Comparison of ENCODE assay signal across 17 cellular contexts in the genomic region with DNA sequence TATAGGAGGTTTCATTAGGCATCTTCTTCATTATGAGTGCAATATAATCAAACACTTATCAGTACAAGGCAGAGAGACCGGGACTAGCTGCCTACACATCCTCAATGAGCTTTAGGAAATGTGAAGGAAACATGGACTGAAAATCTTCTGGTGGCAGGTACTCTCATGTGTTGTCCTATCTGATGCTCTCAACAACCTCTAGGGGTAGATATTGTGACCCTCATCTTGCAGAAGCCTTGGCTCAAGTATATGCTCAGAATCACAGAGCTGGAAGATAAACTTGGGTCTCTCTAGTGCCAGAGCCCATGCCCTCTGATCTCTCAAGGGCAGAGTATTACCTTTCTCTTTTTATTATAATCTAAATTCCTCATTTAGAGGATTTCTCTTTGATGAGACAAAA.
A peak's percentile ranks its signal among the peaks of the same experiment; 100 is the strongest.
DNase-seq lines count a peak whose midpoint lies in the region; FAIRE-seq and TF ChIP-seq lines count a peak whose summit lies in the region.
"Had no signal": no experiment of that assay in that cellular context is flagged by ENCODE, and none has a peak within 500 bp of the region (broad histone marks: within the 10 kb centered on the region; RNA-seq: fewer than 3 reads in every experiment).

No MANE protein-coding gene starts in this region.

- intact Hi-C loops in transverse colon (cut with DNase I; ENCODE audit: low total_unique reads): no loop called here

- H3K4me1 ChIP-seq in transverse colon: no peaks in the 10 kb centered on the region

- FAIRE-seq in RCC 7860 (lab: Jason Lieb, UNC): no peak

- H3K36me3 ChIP-seq in transverse colon: peaks cover 0 to 29% (median 10%) of the 10 kb centered on the region in 4 donors

- in situ Hi-C loops in transverse colon (cut with MboI; ENCODE audit: low pct_ligation_motif_present in 1 of 4, low pct_unique_long_range_greater_than_20kb in 1 of 4, low sequenced_read_pairs in 3 of 4): loop anchor here in 1 of 4 donors (25.0 kb wide), 1 partner anchor 557 kb away; no protein-coding TSS in a partner anchor

- no peak for TF ChIP-seq POLR2A in transverse colon (IDR thresholded peaks at IDR 0.05)

- TF ChIP-seq CTCF in GM12873 (IDR thresholded peaks at IDR 0.05; ENCODE audit: insufficient read depth, low read depth, low read length, missing control alignments) (peak; percentile 2), VCaP (conservative IDR thresholded peaks at IDR 0.05) (0 out of 2 replicates have a peak, but pooled peaks have one; percentile 8), transverse colon (IDR thresholded peaks at IDR 0.05) (no peak)

- DNase-seq in NAMALWA (ENCODE audit: low spot score) (peak; percentile 20), iPS-NIHi7 (ENCODE audit: extremely low spot score) (peak; percentile 23), NCI-H1930 (lab: John Stamatoyannopoulos, UW) (no peak), RCC 7860 (ENCODE audit: low spot score) (no peak), transverse colon (no peak)
- DNase-seq: AML-193, DMS79, Karpas-422, MM.1S, NCI-H1092 treated with DMSO at 0.1 percent for 48 hours, NCI-H2227 treated with DMSO at 0.1 percent for 48 hours, NCI-H510A treated with DMSO at 0.1 percent for 48 hours, NCI-H82, PC-3 had no signal

- no peaks in the 10 kb centered on the region for H3K27me3 ChIP-seq in transverse colon
- H3K27me3 ChIP-seq: SJSA1 had no signal

- WGBS in transverse colon (ENCODE audit: low coverage in 1 of 2), 2 donors: 80 to 100% methylated on average over 1 of the region's 1 CpG

- TF ChIP-seq EP300 in transverse colon (IDR thresholded peaks at IDR 0.05; ENCODE audit: low read depth): no peak

- no peak overlapping the region for H3K4me3 ChIP-seq in transverse colon
- H3K4me3 ChIP-seq: SJSA1 had no signal

- no peaks in the 10 kb centered on the region for H3K9me3 ChIP-seq in transverse colon
- H3K9me3 ChIP-seq: SJSA1 had no signal

- H3K27ac ChIP-seq in VCaP (no peak overlapping the region), transverse colon (no peak overlapping the region)
- H3K27ac ChIP-seq: SJSA1 had no signal

Comparison
In these comparisons a context has a peak if more than half of its experiments do, and no peak if none do; other contexts are left out.
1. CTCF ChIP-seq: peak in GM12873 (single experiment) and VCaP (single experiment); none in transverse colon (0 of 5).
2. DNase-seq: peak in NAMALWA (single experiment) and iPS-NIHi7 (single experiment); none in NCI-H1930 (0 of 2), RCC 7860 (single experiment) and transverse colon (single experiment).